14 cellular contexts compared by ENCODE assay signal in the genomic region with DNA sequence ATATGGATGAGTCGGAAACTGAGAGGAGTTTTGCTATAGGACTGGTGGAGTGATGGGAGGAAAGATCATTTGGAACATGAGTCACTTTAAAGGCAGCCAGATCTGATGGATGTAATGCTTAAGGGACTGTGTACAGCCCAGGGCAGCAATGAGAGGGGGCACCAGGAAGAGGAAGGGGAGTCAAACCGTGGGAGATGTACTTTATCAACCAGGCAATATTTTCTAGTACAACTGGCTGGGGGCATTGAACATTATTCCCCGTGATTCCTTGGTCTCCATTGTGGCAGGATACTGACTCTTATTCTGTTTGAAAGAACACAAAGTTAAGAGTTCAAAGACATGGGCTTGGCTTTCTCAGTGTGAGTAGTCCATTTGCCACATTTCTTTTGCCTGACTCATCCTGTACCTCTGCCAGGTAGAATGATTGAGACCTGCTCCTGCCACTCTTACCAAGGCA.
DNase-seq lines count a peak whose midpoint lies in the region; ATAC-seq and TF ChIP-seq lines count a peak whose summit lies in the region.
"Had no signal": no experiment of that assay in that cellular context is flagged by ENCODE, and none has a peak within 500 bp of the region (broad histone marks: within the 10 kb centered on the region; RNA-seq: fewer than 3 reads in every experiment).

No MANE protein-coding gene starts in this region.

- H3K36me3 ChIP-seq in kidney epithelial cell (ENCODE audit: control insufficient read depth, insufficient read depth, low read length): no peaks in the 10 kb centered on the region
- H3K36me3 ChIP-seq in effector memory CD4-positive, alpha-beta T cell (ENCODE audit: control insufficient read depth, insufficient read depth, low read length): no peaks in the 10 kb centered on the region
- H3K36me3 ChIP-seq: upper lobe of left lung had no signal

- POLR2A ChIA-PET in activated CD4-positive, alpha-beta T cell treated with anti-CD3 and anti-CD28 coated beads, Interleukin-2, amount 10 ng/mL, durations not matched to agents 7 days and 5 days (lab: Charles Lee): no interaction called here

- no peaks in the 10 kb centered on the region for H3K9me3 Mint-ChIP-seq in activated CD4-positive, alpha-beta T cell treated with anti-CD3 and anti-CD28 coated beads, Interleukin-2, amount 10 ng/mL, durations not matched to agents 7 days and 5 days
- H3K9me3 Mint-ChIP-seq: activated naive CD4-positive, alpha-beta T cell treated with anti-CD3 and anti-CD28 coated beads, Interleukin-2, amount 10 ng/mL, durations not matched to agents 7 days and 5 days had no signal

- no peak overlapping the region for H3K4me3 Mint-ChIP-seq in activated CD4-positive, alpha-beta T cell treated with anti-CD3 and anti-CD28 coated beads, Interleukin-2, amount 10 ng/mL, durations not matched to agents 7 days and 5 days
- H3K4me3 Mint-ChIP-seq: activated naive CD4-positive, alpha-beta T cell treated with anti-CD3 and anti-CD28 coated beads, Interleukin-2, amount 10 ng/mL, durations not matched to agents 7 days and 5 days had no signal

- no peaks in the 10 kb centered on the region for H3K4me1 ChIP-seq in effector memory CD4-positive, alpha-beta T cell (ENCODE audit: control insufficient read depth, insufficient read depth, low read length, poor library complexity, severe bottlenecking)
- H3K4me1 ChIP-seq: upper lobe of left lung had no signal

- H3K27me3 Mint-ChIP-seq in activated CD4-positive, alpha-beta T cell treated with anti-CD3 and anti-CD28 coated beads, Interleukin-2, amount 10 ng/mL, durations not matched to agents 7 days and 5 days: peaks cover 10% of the 10 kb centered on the region

- no peaks in the 10 kb centered on the region for H3K36me3 Mint-ChIP-seq in activated CD4-positive, alpha-beta T cell treated with anti-CD3 and anti-CD28 coated beads, Interleukin-2, amount 10 ng/mL, durations not matched to agents 7 days and 5 days (ENCODE audit: low read depth)
- H3K36me3 Mint-ChIP-seq: activated naive CD4-positive, alpha-beta T cell treated with anti-CD3 and anti-CD28 coated beads, Interleukin-2, amount 10 ng/mL, durations not matched to agents 7 days and 5 days had no signal

- H3K27me3 ChIP-seq in kidney epithelial cell (ENCODE audit: control insufficient read depth, insufficient read depth, low read length): no peaks in the 10 kb centered on the region
- peaks cover 4% of the 10 kb centered on the region for H3K27me3 ChIP-seq in effector memory CD4-positive, alpha-beta T cell (replicated peaks; ENCODE audit: control insufficient read depth, insufficient read depth, low read length, poor library complexity, severe bottlenecking)
- H3K27me3 ChIP-seq: upper lobe of left lung had no signal

- TF ChIP-seq CTCF in kidney epithelial cell (IDR thresholded peaks at IDR 0.05; ENCODE audit: insufficient read depth, low read length, poor library complexity, severe bottlenecking): no peak

- DNase-seq in A172 (ENCODE audit: low spot score) (peak; percentile 81), HT-29 (ENCODE audit: low spot score) (peak; percentile 77), astrocyte of the hippocampus (ENCODE audit: low read depth, low spot score) (peak; percentile 65), kidney epithelial cell (ENCODE audit: low read depth) (peak; percentile 51), NCI-H2196 (lab: John Stamatoyannopoulos, UW; ENCODE audit: unreplicated experiment) (no peak)
- DNase-seq in activated CD4-positive, alpha-beta T cell treated with anti-CD3 and anti-CD28 coated beads, Interleukin-2, amount 10 ng/mL, durations not matched to agents 7 days and 5 days: no peak
- DNase-seq in effector memory CD4-positive, alpha-beta T cell: no peak
- DNase-seq: activated CD8-positive, alpha-beta memory T cell treated with anti-CD3 and anti-CD28 coated beads for 24 hours; activated naive CD4-positive, alpha-beta T cell treated with anti-CD3 and anti-CD28 coated beads, Interleukin-2, amount 10 ng/mL, durations not matched to agents 7 days and 5 days; left ventricle myocardium superior; NCI-H1105; upper lobe of left lung had no signal

- no peak for ATAC-seq in GM21528 (IDR thresholded peaks at IDR 0.05; ENCODE audit: low FRiP score, unreplicated experiment)
- ATAC-seq: left ventricle myocardium superior, Right ventricle myocardium inferior had no signal

- no peak overlapping the region for H3K27ac Mint-ChIP-seq in activated CD4-positive, alpha-beta T cell treated with anti-CD3 and anti-CD28 coated beads, Interleukin-2, amount 10 ng/mL, durations not matched to agents 7 days and 5 days
- H3K27ac Mint-ChIP-seq: activated naive CD4-positive, alpha-beta T cell treated with anti-CD3 and anti-CD28 coated beads, Interleukin-2, amount 10 ng/mL, durations not matched to agents 7 days and 5 days had no signal

- no peaks in the 10 kb centered on the region for H3K4me1 Mint-ChIP-seq in activated CD4-positive, alpha-beta T cell treated with anti-CD3 and anti-CD28 coated beads, Interleukin-2, amount 10 ng/mL, durations not matched to agents 7 days and 5 days
- H3K4me1 Mint-ChIP-seq: activated naive CD4-positive, alpha-beta T cell treated with anti-CD3 and anti-CD28 coated beads, Interleukin-2, amount 10 ng/mL, durations not matched to agents 7 days and 5 days had no signal

- CTCF ChIA-PET in activated CD4-positive, alpha-beta T cell treated with anti-CD3 and anti-CD28 coated beads, Interleukin-2, amount 10 ng/mL, durations not matched to agents 7 days and 5 days (lab: Charles Lee): no interaction called here

- H3K9me3 ChIP-seq in effector memory CD4-positive, alpha-beta T cell (ENCODE audit: control insufficient read depth, low read length): no peaks in the 10 kb centered on the region
- H3K9me3 ChIP-seq: upper lobe of left lung had no signal

- no peak overlapping the region for H3K27ac ChIP-seq in effector memory CD4-positive, alpha-beta T cell (ENCODE audit: insufficient read depth, low read length, poor library complexity, severe bottlenecking)
- H3K27ac ChIP-seq: upper lobe of left lung had no signal

- H3K4me3 ChIP-seq in kidney epithelial cell (ENCODE audit: low read depth, low read length): no peak overlapping the region
- no peak overlapping the region for H3K4me3 ChIP-seq in effector memory CD4-positive, alpha-beta T cell (ENCODE audit: insufficient read depth, low read depth, low read length, poor library complexity, severe bottlenecking)
- H3K4me3 ChIP-seq: upper lobe of left lung had no signal

Comparison
In these comparisons a context has a peak if more than half of its experiments do, and no peak if none do; other contexts are left out.
1. DNase-seq: peak in A172 (single experiment), HT-29 (single experiment), astrocyte of the hippocampus (single experiment) and kidney epithelial cell (single experiment); none in NCI-H2196 (single experiment), activated CD4-positive, alpha-beta T cell treated with anti-CD3 and anti-CD28 coated beads, Interleukin-2, amount 10 ng/mL, durations not matched to agents 7 days and 5 days (single experiment) and effector memory CD4-positive, alpha-beta T cell (0 of 3).